In the genomic region with DNA sequence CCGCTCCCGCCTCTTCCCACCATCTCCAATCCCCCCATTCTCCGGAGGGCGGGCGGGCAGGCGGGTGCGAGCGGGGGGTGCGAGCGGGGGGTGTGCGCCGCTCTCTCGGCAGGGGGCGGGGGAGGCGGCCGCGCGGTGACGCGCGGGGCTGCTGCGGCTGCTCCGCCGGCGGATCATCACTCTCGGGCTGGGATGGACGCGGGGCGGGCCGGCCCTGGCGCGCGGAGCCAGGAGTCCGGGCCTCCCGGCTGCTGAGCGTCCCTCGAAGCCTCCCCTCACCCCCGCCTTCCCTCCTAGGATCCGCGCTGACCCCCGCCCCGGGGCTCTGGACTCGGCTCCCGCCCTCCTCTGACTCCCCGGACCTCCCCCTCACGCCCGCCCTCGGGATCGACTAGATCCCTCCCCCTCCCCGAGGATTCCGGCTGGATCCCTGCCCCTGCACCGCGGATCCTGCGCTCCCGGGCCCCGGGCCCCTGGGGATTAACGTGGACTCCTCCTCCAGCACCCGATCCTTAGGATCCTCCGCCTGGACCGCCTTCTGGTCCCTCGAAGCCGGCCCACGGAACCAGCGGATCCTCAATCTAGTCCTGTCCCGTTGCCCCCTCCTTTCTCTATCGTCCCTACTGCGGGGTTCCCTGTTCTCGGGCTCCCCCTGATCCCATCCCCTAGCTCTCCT, we compare ENCODE assay signal across 8 cellular contexts. TPM values are rescaled to one million over a fixed set of nuclear protein-coding genes. Genes with fewer than 3 reads are reported as not detected.
DNase-seq lines count a peak whose midpoint lies in the region; ATAC-seq, FAIRE-seq and TF ChIP-seq lines count a peak whose summit lies in the region.

No MANE protein-coding gene starts in this region.

- H3K27me3 Mint-ChIP-seq in central memory CD8-positive, alpha-beta T cell, result no peaks in the 10 kb centered on the region

- H3F3A ChIP-seq in SU-DHL-6 (ENCODE audit: insufficient read depth), result no peaks in the 10 kb centered on the region

- H3K36me3 ChIP-seq in SU-DHL-6 (ENCODE audit: low read length) (no peaks in the 10 kb centered on the region), HepG2 (replicated peaks in 1 of 2; ENCODE audit: control insufficient read depth in 1 of 2, insufficient read depth in 2 of 2, low read length in 2 of 2) (0 out of 5 replicates have a peak, but pooled peaks cover 0 to 2% of the 10 kb centered on the region in 2 experiments)

- no peak overlapping the region for H3K27ac ChIP-seq in SU-DHL-6 (ENCODE audit: low read depth, low read length)
- peak overlapping the region; percentile 99 for H3K27ac ChIP-seq in HepG2 (ENCODE audit: extremely low read length, insufficient read depth, low read length)

- POLR2A ChIA-PET in HepG2 (lab: Yijun Ruan, JAX), result interaction anchor here (0.6 to 3.3 kb wide), 37 partner anchors 8 to 977 kb away, joined by 3 to 76 read pairs (median 7); a partner anchor contains a TSS

- H3K79me2 ChIP-seq in SU-DHL-6 (ENCODE audit: insufficient read depth, low read length) (no peaks in the 10 kb centered on the region), HepG2 (ENCODE audit: insufficient read depth, low read length) (peaks cover 4% of the 10 kb centered on the region)

- peak overlapping the region; percentile 71 for H2AFZ ChIP-seq in SU-DHL-6 (ENCODE audit: low read depth, low read length, severe bottlenecking)
- no peak overlapping the region for H2AFZ ChIP-seq in HepG2 (ENCODE audit: low read length)

- no peak for FAIRE-seq in HepG2 (lab: Jason Lieb, UNC)

- intact Hi-C loops in HepG2 (cut with micrococcal nuclease; ENCODE audit: unreplicated experiment), result loop anchor here (1.0 to 5.0 kb wide), 3 partner anchors 30 to 77 kb away; a partner anchor contains a TSS

- H3K4me3 ChIP-seq in SU-DHL-6 (ENCODE audit: insufficient read depth, low read length, poor library complexity, severe bottlenecking) (peak overlapping the region; percentile 94), HepG2 (replicated peaks in 1 of 3; ENCODE audit: insufficient read depth in 1 of 3, low read depth in 2 of 3, low read length in 3 of 3) (peak overlapping the region; percentile 62 to 95 (median 70))

- in situ Hi-C loops in HepG2 (cut with HindIII; ENCODE audit: extremely low pct_ligation_motif_present, low pct_unique_long_range_greater_than_20kb), result no loop called here

- peak overlapping the region; percentile 86 for H3K9ac ChIP-seq in SU-DHL-6 (ENCODE audit: low read length)
- H3K9ac ChIP-seq in HepG2 (ENCODE audit: insufficient read depth, low read depth, low read length), result peak overlapping the region; percentile 69; the same call in 1 of the 2 replicates

- H3K9me3 ChIP-seq in SU-DHL-6 (ENCODE audit: insufficient read depth, low read length) (no peaks in the 10 kb centered on the region), HepG2 (ENCODE audit: low read length) (no peaks in the 10 kb centered on the region)

- H3K27ac Mint-ChIP-seq in central memory CD8-positive, alpha-beta T cell (ENCODE audit: low read depth), result peak overlapping the region; percentile 78
- peak overlapping the region; percentile 84 for H3K27ac Mint-ChIP-seq in stimulated activated effector memory CD8-positive, alpha-beta T cell treated with anti-CD3 and anti-CD28 coated beads, Interleukin-12 subunit alpha, Interleukin-12 subunit beta, amount 100 ng/mL, for 72 hours

- WGBS in HepG2 (ENCODE audit: low lambda C conversion rate), result 4% methylated on average over 25 of the region's 68 CpGs

- peak; percentile 2 for ATAC-seq in HG02852 (IDR thresholded peaks at IDR 0.05; ENCODE audit: unreplicated experiment)
- peak; percentile 59 for ATAC-seq in central memory CD8-positive, alpha-beta T cell (replicated peaks; ENCODE audit: extremely low read depth, poor library complexity, severe bottlenecking)
- peak; percentile 14 for ATAC-seq in HepG2
- ATAC-seq in stimulated activated effector memory CD8-positive, alpha-beta T cell treated with anti-CD3 and anti-CD28 coated beads, Interleukin-12 subunit alpha, Interleukin-12 subunit beta, amount 100 ng/mL, for 72 hours, result peak; percentile 60
- no peak for ATAC-seq in HG02610 (IDR thresholded peaks at IDR 0.05; ENCODE audit: unreplicated experiment)

- no peaks in the 10 kb centered on the region for H4K20me1 ChIP-seq in SU-DHL-6 (ENCODE audit: low read depth, low read length)
- no peaks in the 10 kb centered on the region for H4K20me1 ChIP-seq in HepG2 (ENCODE audit: insufficient read depth, low read length)

- H3K4me1 ChIP-seq in HepG2 (ENCODE audit: insufficient read depth, low read length), result peaks cover 18% of the 10 kb centered on the region

- no peak for TF ChIP-seq RAD21 in HepG2 (CRISPR knock-in tag; IDR thresholded peaks at IDR 0.05)

- CTCF ChIA-PET in HepG2 (lab: Yijun Ruan, JAX; ENCODE audit: low intra/inter-chr PET ratio, low total read pairs), result no interaction called here

- no peak for TF ChIP-seq POLR2A in HepG2 (IDR thresholded peaks at IDR 0.05; ENCODE audit: insufficient read depth in 1 of 2, low read depth in 2 of 2, low read length in 2 of 2)

- BruUV-seq in HepG2 (replicated peaks; lab: Mats Ljungman, UMichigan), result no TSS peak

- H3K9me2 ChIP-seq in SU-DHL-6 (replicated peaks; ENCODE audit: insufficient read depth, low read length), result no peaks in the 10 kb centered on the region

- peak overlapping the region; percentile 93 for H3K4me3 Mint-ChIP-seq in central memory CD8-positive, alpha-beta T cell
- H3K4me3 Mint-ChIP-seq in stimulated activated effector memory CD8-positive, alpha-beta T cell treated with anti-CD3 and anti-CD28 coated beads, Interleukin-12 subunit alpha, Interleukin-12 subunit beta, amount 100 ng/mL, for 72 hours, result peak overlapping the region; percentile 89

- no peaks in the 10 kb centered on the region for H3K27me3 ChIP-seq in SU-DHL-6 (ENCODE audit: low read length)
- no peaks in the 10 kb centered on the region; a peak in 1 of 5 replicates for H3K27me3 ChIP-seq in HepG2 (ENCODE audit: control insufficient read depth in 1 of 2, insufficient read depth in 2 of 2, low read length in 2 of 2)

- H3K9me3 Mint-ChIP-seq in central memory CD8-positive, alpha-beta T cell, result no peaks in the 10 kb centered on the region
- no peaks in the 10 kb centered on the region for H3K9me3 Mint-ChIP-seq in stimulated activated effector memory CD8-positive, alpha-beta T cell treated with anti-CD3 and anti-CD28 coated beads, Interleukin-12 subunit alpha, Interleukin-12 subunit beta, amount 100 ng/mL, for 72 hours

- no peak for TF ChIP-seq EP300 in HepG2 (IDR thresholded peaks at IDR 0.05; ENCODE audit: low read depth in 2 of 2, low read length in 2 of 2)
- no peak for TF ChIP-seq EP300 in HepG2 (CRISPR knock-in tag; IDR thresholded peaks at IDR 0.05; ENCODE audit: borderline replicate concordance)

- DNase-seq in GM03348 (ENCODE audit: low spot score) (peak; percentile 91), HepG2 (ENCODE audit: low spot score) (no peak), NCI-H187 (lab: John Stamatoyannopoulos, UW) (no peak)
- DNase-seq in central memory CD8-positive, alpha-beta T cell (ENCODE audit: low spot score in 2 of 2), result no peak
- no peak for DNase-seq in stimulated activated effector memory CD8-positive, alpha-beta T cell treated with anti-CD3 and anti-CD28 coated beads, Interleukin-12 subunit alpha, Interleukin-12 subunit beta, amount 100 ng/mL, for 72 hours (ENCODE audit: low spot score in 2 of 2)

- peaks cover 5% of the 10 kb centered on the region for H3K36me3 Mint-ChIP-seq in central memory CD8-positive, alpha-beta T cell (ENCODE audit: insufficient read depth)
- no peaks in the 10 kb centered on the region for H3K36me3 Mint-ChIP-seq in stimulated activated effector memory CD8-positive, alpha-beta T cell treated with anti-CD3 and anti-CD28 coated beads, Interleukin-12 subunit alpha, Interleukin-12 subunit beta, amount 100 ng/mL, for 72 hours

- peak overlapping the region; percentile 73 for H3K4me2 ChIP-seq in SU-DHL-6 (ENCODE audit: low read depth, low read length, poor library complexity, severe bottlenecking)
- peak overlapping the region; percentile 80 for H3K4me2 ChIP-seq in HepG2 (ENCODE audit: low read depth, low read length)

- no peak for TF ChIP-seq CTCF in SU-DHL-6 (IDR thresholded peaks at IDR 0.05; ENCODE audit: insufficient read depth, low read length, poor library complexity, severe bottlenecking)
- TF ChIP-seq CTCF in HepG2 (CRISPR knock-in tag; IDR thresholded peaks at IDR 0.05), result no peak

- peaks cover 19% of the 10 kb centered on the region for H3K4me1 Mint-ChIP-seq in central memory CD8-positive, alpha-beta T cell
- peaks cover 28% of the 10 kb centered on the region for H3K4me1 Mint-ChIP-seq in stimulated activated effector memory CD8-positive, alpha-beta T cell treated with anti-CD3 and anti-CD28 coated beads, Interleukin-12 subunit alpha, Interleukin-12 subunit beta, amount 100 ng/mL, for 72 hours

RNA-seq across cellular contexts. Expression of a gene that starts 1.0 kb away (rescaled TPM):
- 231 and 246 TPM in 2 replicates for total RNA-seq in HepG2 (2016; rRNA removed; fragmentation: Illumina TruSeq; extraction: Trizol)
- 134 and 136 TPM in 2 replicates for total RNA-seq in HepG2 (2016; cell fraction: cytosol; rRNA removed; fragmentation: Illumina TruSeq; extraction: Trizol; ENCODE audit: low read depth)
- total RNA-seq in HepG2 (2016; cell fraction: insoluble cytoplasmic fraction; rRNA removed; fragmentation: Illumina TruSeq; extraction: Trizol), result 236 and 264 TPM in 2 replicates
- 153 and 183 TPM in 2 replicates for total RNA-seq in HepG2 (2016; cell fraction: membrane; rRNA removed; fragmentation: Illumina TruSeq; extraction: Trizol)
- 79.6 and 83.0 TPM in 2 replicates for total RNA-seq in HepG2 (2016; cell fraction: nucleus; rRNA removed; fragmentation: Illumina TruSeq; extraction: Trizol)
- 240 and 252 TPM in 2 replicates for polyA plus RNA-seq in HepG2 (2011; rRNA removed)
- 131 and 354 TPM in 2 replicates for polyA plus RNA-seq in HepG2 (2011; cell fraction: cytosol; rRNA removed)
- 114 and 132 TPM in 2 replicates for polyA plus RNA-seq in HepG2 (2011; cell fraction: nucleus; rRNA removed)
- polyA plus RNA-seq in HepG2 (2012), result 90.5 and 138 TPM in 2 replicates
- polyA plus RNA-seq in HepG2 (2016; cell fraction: cytosol; fragmentation: Illumina TruSeq; extraction: Trizol; ENCODE audit: low read depth), result 119 and 129 TPM in 2 replicates
- polyA plus RNA-seq in HepG2 (2016; cell fraction: insoluble cytoplasmic fraction; fragmentation: Illumina TruSeq; extraction: Trizol; ENCODE audit: low read depth), result 192 and 206 TPM in 2 replicates
- 118 and 127 TPM in 2 replicates for polyA plus RNA-seq in HepG2 (2016; cell fraction: membrane; fragmentation: Illumina TruSeq; extraction: Trizol; ENCODE audit: low read depth)
- 132 and 144 TPM in 2 replicates for polyA plus RNA-seq in HepG2 (2016; cell fraction: nucleus; fragmentation: Illumina TruSeq; extraction: Trizol; ENCODE audit: insufficient read depth, low read depth)
- 48.7 and 83.2 TPM in 2 replicates for polyA minus RNA-seq in HepG2 (2011; rRNA and poly(A)+ RNA removed; ENCODE audit: low replicate concordance)
- 28.3 and 28.4 TPM in 2 replicates for polyA minus RNA-seq in HepG2 (2011; cell fraction: cytosol; rRNA and poly(A)+ RNA removed)
- 22.9 and 31.3 TPM in 2 replicates for polyA minus RNA-seq in HepG2 (2011; cell fraction: nucleus; rRNA and poly(A)+ RNA removed)

RNA-seq across cellular contexts. Expression of a gene that starts 2.8 kb away (rescaled TPM):
- total RNA-seq in HepG2 (2016; rRNA removed; fragmentation: Illumina TruSeq; extraction: Trizol), result 1.4 and 1.9 TPM in 2 replicates
- total RNA-seq in HepG2 (2016; cell fraction: cytosol; rRNA removed; fragmentation: Illumina TruSeq; extraction: Trizol; ENCODE audit: low read depth), result 0.40 and 0.44 TPM in 2 replicates
- 1.2 and 2.6 TPM in 2 replicates for total RNA-seq in HepG2 (2016; cell fraction: insoluble cytoplasmic fraction; rRNA removed; fragmentation: Illumina TruSeq; extraction: Trizol)
- 1.5 and 2.4 TPM in 2 replicates for total RNA-seq in HepG2 (2016; cell fraction: membrane; rRNA removed; fragmentation: Illumina TruSeq; extraction: Trizol)
- total RNA-seq in HepG2 (2016; cell fraction: nucleus; rRNA removed; fragmentation: Illumina TruSeq; extraction: Trizol), result 2.7 and 3.8 TPM in 2 replicates
- 11.0 and 15.1 TPM in 2 replicates for polyA plus RNA-seq in HepG2 (2011; rRNA removed)
- 2.6 and 3.0 TPM in 2 replicates for polyA plus RNA-seq in HepG2 (2011; cell fraction: cytosol; rRNA removed)
- polyA plus RNA-seq in HepG2 (2011; cell fraction: nucleus; rRNA removed), result 141 and 149 TPM in 2 replicates
- 18.1 and 23.2 TPM in 2 replicates for polyA plus RNA-seq in HepG2 (2012)
- polyA plus RNA-seq in HepG2 (2016; cell fraction: cytosol; fragmentation: Illumina TruSeq; extraction: Trizol; ENCODE audit: low read depth), result 0.35 and 0.41 TPM in 2 replicates
- polyA plus RNA-seq in HepG2 (2016; cell fraction: insoluble cytoplasmic fraction; fragmentation: Illumina TruSeq; extraction: Trizol; ENCODE audit: low read depth), result 3.3 and 5.2 TPM in 2 replicates
- polyA plus RNA-seq in HepG2 (2016; cell fraction: membrane; fragmentation: Illumina TruSeq; extraction: Trizol; ENCODE audit: low read depth), result 1.3 and 1.8 TPM in 2 replicates
- polyA plus RNA-seq in HepG2 (2016; cell fraction: nucleus; fragmentation: Illumina TruSeq; extraction: Trizol; ENCODE audit: insufficient read depth, low read depth), result 32.4 and 37.8 TPM in 2 replicates
- 2.3 and 4.3 TPM in 2 replicates for polyA minus RNA-seq in HepG2 (2011; rRNA and poly(A)+ RNA removed; ENCODE audit: low replicate concordance)
- 2.6 and 3.8 TPM in 2 replicates for polyA minus RNA-seq in HepG2 (2011; cell fraction: cytosol; rRNA and poly(A)+ RNA removed)
- 8.2 and 9.3 TPM in 2 replicates for polyA minus RNA-seq in HepG2 (2011; cell fraction: nucleus; rRNA and poly(A)+ RNA removed)

RNA-seq across cellular contexts. Expression of a gene that starts 10.6 kb away (rescaled TPM):
- total RNA-seq in HepG2 (2016; rRNA removed; fragmentation: Illumina TruSeq; extraction: Trizol), result 5.6 and 6.0 TPM in 2 replicates
- 2.3 and 3.9 TPM in 2 replicates for total RNA-seq in HepG2 (2016; cell fraction: cytosol; rRNA removed; fragmentation: Illumina TruSeq; extraction: Trizol; ENCODE audit: low read depth)
- 4.8 and 6.1 TPM in 2 replicates for total RNA-seq in HepG2 (2016; cell fraction: insoluble cytoplasmic fraction; rRNA removed; fragmentation: Illumina TruSeq; extraction: Trizol)
- total RNA-seq in HepG2 (2016; cell fraction: membrane; rRNA removed; fragmentation: Illumina TruSeq; extraction: Trizol), result 4.6 and 4.9 TPM in 2 replicates
- 3.3 and 4.4 TPM in 2 replicates for total RNA-seq in HepG2 (2016; cell fraction: nucleus; rRNA removed; fragmentation: Illumina TruSeq; extraction: Trizol)
- 6.1 and 6.2 TPM in 2 replicates for polyA plus RNA-seq in HepG2 (2011; rRNA removed)
- polyA plus RNA-seq in HepG2 (2011; cell fraction: cytosol; rRNA removed), result 4.7 and 5.9 TPM in 2 replicates
- 20.8 and 23.5 TPM in 2 replicates for polyA plus RNA-seq in HepG2 (2011; cell fraction: nucleus; rRNA removed)
- polyA plus RNA-seq in HepG2 (2012), result 6.2 and 7.3 TPM in 2 replicates
- polyA plus RNA-seq in HepG2 (2016; cell fraction: cytosol; fragmentation: Illumina TruSeq; extraction: Trizol; ENCODE audit: low read depth), result 6.7 and 7.7 TPM in 2 replicates
- 8.1 and 10.5 TPM in 2 replicates for polyA plus RNA-seq in HepG2 (2016; cell fraction: insoluble cytoplasmic fraction; fragmentation: Illumina TruSeq; extraction: Trizol; ENCODE audit: low read depth)
- 10.8 and 11.9 TPM in 2 replicates for polyA plus RNA-seq in HepG2 (2016; cell fraction: membrane; fragmentation: Illumina TruSeq; extraction: Trizol; ENCODE audit: low read depth)
- polyA plus RNA-seq in HepG2 (2016; cell fraction: nucleus; fragmentation: Illumina TruSeq; extraction: Trizol; ENCODE audit: insufficient read depth, low read depth), result 12.3 and 12.8 TPM in 2 replicates
- 7.6 and 8.3 TPM in 2 replicates for polyA minus RNA-seq in HepG2 (2011; rRNA and poly(A)+ RNA removed; ENCODE audit: low replicate concordance)
- 2.6 and 3.8 TPM in 2 replicates for polyA minus RNA-seq in HepG2 (2011; cell fraction: cytosol; rRNA and poly(A)+ RNA removed)
- polyA minus RNA-seq in HepG2 (2011; cell fraction: nucleus; rRNA and poly(A)+ RNA removed), result 4.2 and 5.4 TPM in 2 replicates

RNA-seq across cellular contexts. Expression of a gene that starts 15.2 kb away (rescaled TPM):
- total RNA-seq in HepG2 (2016; rRNA removed; fragmentation: Illumina TruSeq; extraction: Trizol), result not detected in 2 replicates
- total RNA-seq in HepG2 (2016; cell fraction: cytosol; rRNA removed; fragmentation: Illumina TruSeq; extraction: Trizol; ENCODE audit: low read depth), result not detected in 2 replicates
- not detected in 2 replicates for total RNA-seq in HepG2 (2016; cell fraction: insoluble cytoplasmic fraction; rRNA removed; fragmentation: Illumina TruSeq; extraction: Trizol)
- not detected in 2 replicates for total RNA-seq in HepG2 (2016; cell fraction: membrane; rRNA removed; fragmentation: Illumina TruSeq; extraction: Trizol)
- total RNA-seq in HepG2 (2016; cell fraction: nucleus; rRNA removed; fragmentation: Illumina TruSeq; extraction: Trizol), result not detected in 2 replicates
- polyA plus RNA-seq in HepG2 (2011; rRNA removed), result not detected in 2 replicates
- not detected in 2 replicates for polyA plus RNA-seq in HepG2 (2011; cell fraction: cytosol; rRNA removed)
- 0.19 TPM in 1 of 2 replicates, not detected in the other for polyA plus RNA-seq in HepG2 (2011; cell fraction: nucleus; rRNA removed)
- polyA plus RNA-seq in HepG2 (2012), result not detected in 2 replicates
- not detected in 2 replicates for polyA plus RNA-seq in HepG2 (2016; cell fraction: cytosol; fragmentation: Illumina TruSeq; extraction: Trizol; ENCODE audit: low read depth)
- not detected in 2 replicates for polyA plus RNA-seq in HepG2 (2016; cell fraction: insoluble cytoplasmic fraction; fragmentation: Illumina TruSeq; extraction: Trizol; ENCODE audit: low read depth)
- not detected in 2 replicates for polyA plus RNA-seq in HepG2 (2016; cell fraction: membrane; fragmentation: Illumina TruSeq; extraction: Trizol; ENCODE audit: low read depth)
- polyA plus RNA-seq in HepG2 (2016; cell fraction: nucleus; fragmentation: Illumina TruSeq; extraction: Trizol; ENCODE audit: insufficient read depth, low read depth), result not detected in 2 replicates
- not detected in 2 replicates for polyA minus RNA-seq in HepG2 (2011; rRNA and poly(A)+ RNA removed; ENCODE audit: low replicate concordance)
- not detected in 2 replicates for polyA minus RNA-seq in HepG2 (2011; cell fraction: cytosol; rRNA and poly(A)+ RNA removed)
- polyA minus RNA-seq in HepG2 (2011; cell fraction: nucleus; rRNA and poly(A)+ RNA removed), result not detected in 2 replicates

RNA-seq across cellular contexts. Expression of a gene that starts 20.5 kb away (rescaled TPM):
- not detected in 2 replicates for total RNA-seq in HepG2 (2016; rRNA removed; fragmentation: Illumina TruSeq; extraction: Trizol)
- total RNA-seq in HepG2 (2016; cell fraction: cytosol; rRNA removed; fragmentation: Illumina TruSeq; extraction: Trizol; ENCODE audit: low read depth), result not detected in 2 replicates
- total RNA-seq in HepG2 (2016; cell fraction: insoluble cytoplasmic fraction; rRNA removed; fragmentation: Illumina TruSeq; extraction: Trizol), result not detected in 2 replicates
- total RNA-seq in HepG2 (2016; cell fraction: membrane; rRNA removed; fragmentation: Illumina TruSeq; extraction: Trizol), result not detected in 2 replicates
- not detected in 2 replicates for total RNA-seq in HepG2 (2016; cell fraction: nucleus; rRNA removed; fragmentation: Illumina TruSeq; extraction: Trizol)
- not detected in 2 replicates for polyA plus RNA-seq in HepG2 (2011; rRNA removed)
- polyA plus RNA-seq in HepG2 (2011; cell fraction: cytosol; rRNA removed), result not detected in 2 replicates
- polyA plus RNA-seq in HepG2 (2011; cell fraction: nucleus; rRNA removed), result not detected in 2 replicates
- not detected in 2 replicates for polyA plus RNA-seq in HepG2 (2012)
- polyA plus RNA-seq in HepG2 (2016; cell fraction: cytosol; fragmentation: Illumina TruSeq; extraction: Trizol; ENCODE audit: low read depth), result not detected in 2 replicates
- polyA plus RNA-seq in HepG2 (2016; cell fraction: insoluble cytoplasmic fraction; fragmentation: Illumina TruSeq; extraction: Trizol; ENCODE audit: low read depth), result not detected in 2 replicates
- polyA plus RNA-seq in HepG2 (2016; cell fraction: membrane; fragmentation: Illumina TruSeq; extraction: Trizol; ENCODE audit: low read depth), result not detected in 2 replicates
- polyA plus RNA-seq in HepG2 (2016; cell fraction: nucleus; fragmentation: Illumina TruSeq; extraction: Trizol; ENCODE audit: insufficient read depth, low read depth), result not detected in 2 replicates
- not detected in 2 replicates for polyA minus RNA-seq in HepG2 (2011; rRNA and poly(A)+ RNA removed; ENCODE audit: low replicate concordance)
- not detected in 2 replicates for polyA minus RNA-seq in HepG2 (2011; cell fraction: cytosol; rRNA and poly(A)+ RNA removed)
- not detected in 2 replicates for polyA minus RNA-seq in HepG2 (2011; cell fraction: nucleus; rRNA and poly(A)+ RNA removed)
